1 cellular context compared by ENCODE assay signal in the genomic region with DNA sequence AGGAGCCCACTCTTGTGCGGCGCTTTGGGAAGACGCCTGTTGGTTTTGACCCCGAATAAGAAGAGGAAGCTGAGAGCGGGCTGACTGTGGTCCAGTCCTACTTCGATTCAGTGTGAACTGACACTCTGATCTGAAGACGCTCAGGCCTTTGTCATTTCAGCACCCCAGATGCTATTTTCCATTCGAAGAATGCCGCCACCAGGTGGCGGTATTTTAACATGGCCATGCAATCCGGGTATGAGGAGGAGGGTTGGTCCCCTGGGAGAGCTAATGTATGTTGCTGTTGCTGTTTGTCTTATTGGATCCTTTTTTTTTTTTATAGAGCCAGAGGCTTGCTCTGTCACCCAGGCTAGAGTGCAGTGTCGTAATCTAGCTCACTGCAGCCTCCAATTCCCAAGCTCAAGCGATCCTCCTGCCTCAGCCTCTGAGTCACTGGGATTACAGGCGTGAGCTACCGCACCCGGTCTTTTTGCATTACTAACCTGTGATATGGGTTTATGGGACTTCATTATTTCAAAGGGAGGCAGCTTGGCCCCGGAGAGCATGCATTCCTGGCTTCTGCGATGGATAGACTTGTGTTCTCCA.
TF ChIP-seq lines count a peak whose summit lies in the region.

No MANE protein-coding gene starts in this region.

TF ChIP-seq in HEK293, 187 proteins besides CTCF, POLR2A, EP300 and RAD21 (continued from another document):
- TF ChIP-seq, protein P1, sequence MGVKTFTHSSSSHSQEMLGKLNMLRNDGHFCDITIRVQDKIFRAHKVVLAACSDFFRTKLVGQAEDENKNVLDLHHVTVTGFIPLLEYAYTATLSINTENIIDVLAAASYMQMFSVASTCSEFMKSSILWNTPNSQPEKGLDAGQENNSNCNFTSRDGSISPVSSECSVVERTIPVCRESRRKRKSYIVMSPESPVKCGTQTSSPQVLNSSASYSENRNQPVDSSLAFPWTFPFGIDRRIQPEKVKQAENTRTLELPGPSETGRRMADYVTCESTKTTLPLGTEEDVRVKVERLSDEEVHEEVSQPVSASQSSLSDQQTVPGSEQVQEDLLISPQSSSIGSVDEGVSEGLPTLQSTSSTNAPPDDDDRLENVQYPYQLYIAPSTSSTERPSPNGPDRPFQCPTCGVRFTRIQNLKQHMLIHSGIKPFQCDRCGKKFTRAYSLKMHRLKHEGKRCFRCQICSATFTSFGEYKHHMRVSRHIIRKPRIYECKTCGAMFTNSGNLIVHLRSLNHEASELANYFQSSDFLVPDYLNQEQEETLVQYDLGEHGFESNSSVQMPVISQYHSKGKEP (tag by site-specific recombination; IDR thresholded peaks at IDR 0.05): 0 out of 2 replicates have a peak, but pooled peaks have one; percentile 5
- TF ChIP-seq SP7 (tag by site-specific recombination; IDR thresholded peaks at IDR 0.05) (peak; percentile 74; the same call in 1 of the 2 replicates), ZXDB (tag by site-specific recombination; IDR thresholded peaks at IDR 0.05) (no peak; the same call in 1 of the 2 replicates), IKZF3 (tag by site-specific recombination; IDR thresholded peaks at IDR 0.05) (no peak), ZNF202 (tag by site-specific recombination; IDR thresholded peaks at IDR 0.05; ENCODE audit: borderline replicate concordance) (no peak), ZNF558 (tag by site-specific recombination; IDR thresholded peaks at IDR 0.05) (peak; percentile 68; the same call in 1 of the 2 replicates), ZNF132 (tag by site-specific recombination; IDR thresholded peaks at IDR 0.05; ENCODE audit: borderline replicate concordance) (no peak), ZNF555 (tag by site-specific recombination; conservative IDR thresholded peaks at IDR 0.05) (no peak), ZNF629 (tag by site-specific recombination; IDR thresholded peaks at IDR 0.05) (peak; percentile 32; the same call in 1 of the 2 replicates), ZFP69B (tag by site-specific recombination; IDR thresholded peaks at IDR 0.05) (peak; percentile 61; the same call in 1 of the 2 replicates), ZNF792 (tag by site-specific recombination; IDR thresholded peaks at IDR 0.05) (0 out of 2 replicates have a peak, but pooled peaks have one; percentile 7), ZNF777 (tag by site-specific recombination; IDR thresholded peaks at IDR 0.05; ENCODE audit: borderline replicate concordance) (no peak), RBAK (tag by site-specific recombination; IDR thresholded peaks at IDR 0.05) (no peak), ZNF239 (tag by site-specific recombination; IDR thresholded peaks at IDR 0.05) (no peak), ZNF747 (tag by site-specific recombination; IDR thresholded peaks at IDR 0.05) (no peak), REPIN1 (tag by site-specific recombination; IDR thresholded peaks at IDR 0.05; ENCODE audit: low read depth) (no peak), ZSCAN30 (tag by site-specific recombination; IDR thresholded peaks at IDR 0.05) (0 out of 2 replicates have a peak, but pooled peaks have one; percentile 23), GLIS2 (tag by site-specific recombination; IDR thresholded peaks at IDR 0.05) (no peak), ZNF670 (tag by site-specific recombination; IDR thresholded peaks at IDR 0.05; ENCODE audit: low read depth) (no peak), ZNF549 (tag by site-specific recombination; IDR thresholded peaks at IDR 0.05) (no peak), ZNF175 (tag by site-specific recombination; IDR thresholded peaks at IDR 0.05) (no peak), ZNF658 (tag by site-specific recombination; IDR thresholded peaks at IDR 0.05) (no peak), ZNF155 (tag by site-specific recombination; IDR thresholded peaks at IDR 0.05) (no peak), BCL11A (tag by site-specific recombination; IDR thresholded peaks at IDR 0.05; ENCODE audit: low read depth) (peak; percentile 15; the same call in 1 of the 2 replicates), ZNF561 (tag by site-specific recombination; IDR thresholded peaks at IDR 0.05; ENCODE audit: borderline replicate concordance) (no peak; the same call in 1 of the 2 replicates), ZNF335 (tag by site-specific recombination; conservative IDR thresholded peaks at IDR 0.05) (peak; percentile 35; the same call in 1 of the 2 replicates), ZNF791 (tag by site-specific recombination; IDR thresholded peaks at IDR 0.05) (no peak), ZNF571 (tag by site-specific recombination; IDR thresholded peaks at IDR 0.05) (no peak)
- TF ChIP-seq, protein P2, sequence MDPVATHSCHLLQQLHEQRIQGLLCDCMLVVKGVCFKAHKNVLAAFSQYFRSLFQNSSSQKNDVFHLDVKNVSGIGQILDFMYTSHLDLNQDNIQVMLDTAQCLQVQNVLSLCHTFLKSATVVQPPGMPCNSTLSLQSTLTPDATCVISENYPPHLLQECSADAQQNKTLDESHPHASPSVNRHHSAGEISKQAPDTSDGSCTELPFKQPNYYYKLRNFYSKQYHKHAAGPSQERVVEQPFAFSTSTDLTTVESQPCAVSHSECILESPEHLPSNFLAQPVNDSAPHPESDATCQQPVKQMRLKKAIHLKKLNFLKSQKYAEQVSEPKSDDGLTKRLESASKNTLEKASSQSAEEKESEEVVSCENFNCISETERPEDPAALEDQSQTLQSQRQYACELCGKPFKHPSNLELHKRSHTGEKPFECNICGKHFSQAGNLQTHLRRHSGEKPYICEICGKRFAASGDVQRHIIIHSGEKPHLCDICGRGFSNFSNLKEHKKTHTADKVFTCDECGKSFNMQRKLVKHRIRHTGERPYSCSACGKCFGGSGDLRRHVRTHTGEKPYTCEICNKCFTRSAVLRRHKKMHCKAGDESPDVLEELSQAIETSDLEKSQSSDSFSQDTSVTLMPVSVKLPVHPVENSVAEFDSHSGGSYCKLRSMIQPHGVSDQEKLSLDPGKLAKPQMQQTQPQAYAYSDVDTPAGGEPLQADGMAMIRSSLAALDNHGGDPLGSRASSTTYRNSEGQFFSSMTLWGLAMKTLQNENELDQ (tag by site-specific recombination; IDR thresholded peaks at IDR 0.05; ENCODE audit: low read depth): no peak
- TF ChIP-seq, protein P3, sequence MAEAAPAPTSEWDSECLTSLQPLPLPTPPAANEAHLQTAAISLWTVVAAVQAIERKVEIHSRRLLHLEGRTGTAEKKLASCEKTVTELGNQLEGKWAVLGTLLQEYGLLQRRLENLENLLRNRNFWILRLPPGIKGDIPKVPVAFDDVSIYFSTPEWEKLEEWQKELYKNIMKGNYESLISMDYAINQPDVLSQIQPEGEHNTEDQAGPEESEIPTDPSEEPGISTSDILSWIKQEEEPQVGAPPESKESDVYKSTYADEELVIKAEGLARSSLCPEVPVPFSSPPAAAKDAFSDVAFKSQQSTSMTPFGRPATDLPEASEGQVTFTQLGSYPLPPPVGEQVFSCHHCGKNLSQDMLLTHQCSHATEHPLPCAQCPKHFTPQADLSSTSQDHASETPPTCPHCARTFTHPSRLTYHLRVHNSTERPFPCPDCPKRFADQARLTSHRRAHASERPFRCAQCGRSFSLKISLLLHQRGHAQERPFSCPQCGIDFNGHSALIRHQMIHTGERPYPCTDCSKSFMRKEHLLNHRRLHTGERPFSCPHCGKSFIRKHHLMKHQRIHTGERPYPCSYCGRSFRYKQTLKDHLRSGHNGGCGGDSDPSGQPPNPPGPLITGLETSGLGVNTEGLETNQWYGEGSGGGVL (tag by site-specific recombination; IDR thresholded peaks at IDR 0.05): peak; percentile 26; the same call in 1 of the 2 replicates
- TF ChIP-seq, protein P4, sequence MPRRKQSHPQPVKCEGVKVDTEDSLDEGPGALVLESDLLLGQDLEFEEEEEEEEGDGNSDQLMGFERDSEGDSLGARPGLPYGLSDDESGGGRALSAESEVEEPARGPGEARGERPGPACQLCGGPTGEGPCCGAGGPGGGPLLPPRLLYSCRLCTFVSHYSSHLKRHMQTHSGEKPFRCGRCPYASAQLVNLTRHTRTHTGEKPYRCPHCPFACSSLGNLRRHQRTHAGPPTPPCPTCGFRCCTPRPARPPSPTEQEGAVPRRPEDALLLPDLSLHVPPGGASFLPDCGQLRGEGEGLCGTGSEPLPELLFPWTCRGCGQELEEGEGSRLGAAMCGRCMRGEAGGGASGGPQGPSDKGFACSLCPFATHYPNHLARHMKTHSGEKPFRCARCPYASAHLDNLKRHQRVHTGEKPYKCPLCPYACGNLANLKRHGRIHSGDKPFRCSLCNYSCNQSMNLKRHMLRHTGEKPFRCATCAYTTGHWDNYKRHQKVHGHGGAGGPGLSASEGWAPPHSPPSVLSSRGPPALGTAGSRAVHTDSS (tag by site-specific recombination; IDR thresholded peaks at IDR 0.05): peak; percentile 75
- TF ChIP-seq, protein P5, sequence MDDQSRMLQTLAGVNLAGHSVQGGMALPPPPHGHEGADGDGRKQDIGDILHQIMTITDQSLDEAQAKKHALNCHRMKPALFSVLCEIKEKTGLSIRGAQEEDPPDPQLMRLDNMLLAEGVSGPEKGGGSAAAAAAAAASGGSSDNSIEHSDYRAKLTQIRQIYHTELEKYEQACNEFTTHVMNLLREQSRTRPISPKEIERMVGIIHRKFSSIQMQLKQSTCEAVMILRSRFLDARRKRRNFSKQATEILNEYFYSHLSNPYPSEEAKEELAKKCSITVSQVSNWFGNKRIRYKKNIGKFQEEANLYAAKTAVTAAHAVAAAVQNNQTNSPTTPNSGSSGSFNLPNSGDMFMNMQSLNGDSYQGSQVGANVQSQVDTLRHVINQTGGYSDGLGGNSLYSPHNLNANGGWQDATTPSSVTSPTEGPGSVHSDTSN (CRISPR knock-in tag; IDR thresholded peaks at IDR 0.05): no peak
- TF ChIP-seq, protein P6, sequence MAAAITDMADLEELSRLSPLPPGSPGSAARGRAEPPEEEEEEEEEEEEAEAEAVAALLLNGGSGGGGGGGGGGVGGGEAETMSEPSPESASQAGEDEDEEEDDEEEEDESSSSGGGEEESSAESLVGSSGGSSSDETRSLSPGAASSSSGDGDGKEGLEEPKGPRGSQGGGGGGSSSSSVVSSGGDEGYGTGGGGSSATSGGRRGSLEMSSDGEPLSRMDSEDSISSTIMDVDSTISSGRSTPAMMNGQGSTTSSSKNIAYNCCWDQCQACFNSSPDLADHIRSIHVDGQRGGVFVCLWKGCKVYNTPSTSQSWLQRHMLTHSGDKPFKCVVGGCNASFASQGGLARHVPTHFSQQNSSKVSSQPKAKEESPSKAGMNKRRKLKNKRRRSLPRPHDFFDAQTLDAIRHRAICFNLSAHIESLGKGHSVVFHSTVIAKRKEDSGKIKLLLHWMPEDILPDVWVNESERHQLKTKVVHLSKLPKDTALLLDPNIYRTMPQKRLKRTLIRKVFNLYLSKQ (tag by site-specific recombination; IDR thresholded peaks at IDR 0.05; ENCODE audit: borderline replicate concordance): no peak
- TF ChIP-seq, protein P7, sequence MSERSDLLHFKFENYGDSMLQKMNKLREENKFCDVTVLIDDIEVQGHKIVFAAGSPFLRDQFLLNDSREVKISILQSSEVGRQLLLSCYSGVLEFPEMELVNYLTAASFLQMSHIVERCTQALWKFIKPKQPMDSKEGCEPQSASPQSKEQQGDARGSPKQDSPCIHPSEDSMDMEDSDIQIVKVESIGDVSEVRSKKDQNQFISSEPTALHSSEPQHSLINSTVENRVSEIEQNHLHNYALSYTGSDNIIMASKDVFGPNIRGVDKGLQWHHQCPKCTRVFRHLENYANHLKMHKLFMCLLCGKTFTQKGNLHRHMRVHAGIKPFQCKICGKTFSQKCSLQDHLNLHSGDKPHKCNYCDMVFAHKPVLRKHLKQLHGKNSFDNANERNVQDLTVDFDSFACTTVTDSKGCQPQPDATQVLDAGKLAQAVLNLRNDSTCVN (tag by site-specific recombination; optimal IDR thresholded peaks at IDR 0.05): no peak
- TF ChIP-seq, protein P8, sequence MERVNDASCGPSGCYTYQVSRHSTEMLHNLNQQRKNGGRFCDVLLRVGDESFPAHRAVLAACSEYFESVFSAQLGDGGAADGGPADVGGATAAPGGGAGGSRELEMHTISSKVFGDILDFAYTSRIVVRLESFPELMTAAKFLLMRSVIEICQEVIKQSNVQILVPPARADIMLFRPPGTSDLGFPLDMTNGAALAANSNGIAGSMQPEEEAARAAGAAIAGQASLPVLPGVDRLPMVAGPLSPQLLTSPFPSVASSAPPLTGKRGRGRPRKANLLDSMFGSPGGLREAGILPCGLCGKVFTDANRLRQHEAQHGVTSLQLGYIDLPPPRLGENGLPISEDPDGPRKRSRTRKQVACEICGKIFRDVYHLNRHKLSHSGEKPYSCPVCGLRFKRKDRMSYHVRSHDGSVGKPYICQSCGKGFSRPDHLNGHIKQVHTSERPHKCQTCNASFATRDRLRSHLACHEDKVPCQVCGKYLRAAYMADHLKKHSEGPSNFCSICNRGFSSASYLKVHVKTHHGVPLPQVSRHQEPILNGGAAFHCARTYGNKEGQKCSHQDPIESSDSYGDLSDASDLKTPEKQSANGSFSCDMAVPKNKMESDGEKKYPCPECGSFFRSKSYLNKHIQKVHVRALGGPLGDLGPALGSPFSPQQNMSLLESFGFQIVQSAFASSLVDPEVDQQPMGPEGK (tag by site-specific recombination; IDR thresholded peaks at IDR 0.05): peak; percentile 50; the same call in 1 of the 2 replicates
- TF ChIP-seq, protein P9, sequence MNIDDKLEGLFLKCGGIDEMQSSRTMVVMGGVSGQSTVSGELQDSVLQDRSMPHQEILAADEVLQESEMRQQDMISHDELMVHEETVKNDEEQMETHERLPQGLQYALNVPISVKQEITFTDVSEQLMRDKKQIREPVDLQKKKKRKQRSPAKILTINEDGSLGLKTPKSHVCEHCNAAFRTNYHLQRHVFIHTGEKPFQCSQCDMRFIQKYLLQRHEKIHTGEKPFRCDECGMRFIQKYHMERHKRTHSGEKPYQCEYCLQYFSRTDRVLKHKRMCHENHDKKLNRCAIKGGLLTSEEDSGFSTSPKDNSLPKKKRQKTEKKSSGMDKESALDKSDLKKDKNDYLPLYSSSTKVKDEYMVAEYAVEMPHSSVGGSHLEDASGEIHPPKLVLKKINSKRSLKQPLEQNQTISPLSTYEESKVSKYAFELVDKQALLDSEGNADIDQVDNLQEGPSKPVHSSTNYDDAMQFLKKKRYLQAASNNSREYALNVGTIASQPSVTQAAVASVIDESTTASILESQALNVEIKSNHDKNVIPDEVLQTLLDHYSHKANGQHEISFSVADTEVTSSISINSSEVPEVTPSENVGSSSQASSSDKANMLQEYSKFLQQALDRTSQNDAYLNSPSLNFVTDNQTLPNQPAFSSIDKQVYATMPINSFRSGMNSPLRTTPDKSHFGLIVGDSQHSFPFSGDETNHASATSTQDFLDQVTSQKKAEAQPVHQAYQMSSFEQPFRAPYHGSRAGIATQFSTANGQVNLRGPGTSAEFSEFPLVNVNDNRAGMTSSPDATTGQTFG (tag by site-specific recombination; IDR thresholded peaks at IDR 0.05; ENCODE audit: borderline replicate concordance): 0 out of 2 replicates have a peak, but pooled peaks have one; percentile 11
